In genomic region chr1:28883242-28883616, GRCh38 we compare ENCODE assay signal across 1 cellular context.
TF ChIP-seq lines count a peak whose summit lies in the region.

No MANE protein-coding gene starts in this region.

TF ChIP-seq in endothelial cell of umbilical vein, 7 proteins besides CTCF, POLR2A, EP300 and RAD21 (continued from another document):
- TF ChIP-seq MAX (IDR thresholded peaks at IDR 0.05; ENCODE audit: insufficient read depth, insufficient read length) (no peak), EZH2 (IDR thresholded peaks at IDR 0.05; ENCODE audit: borderline replicate concordance, low read depth, low read length, severe bottlenecking) (no peak)
TF ChIP-seq in endothelial cell of umbilical vein: peak in this region for 0.
